In genomic region chr15:32716216-32716959, GRCh38 we compare ENCODE assay signal across 13 cellular contexts. TPM values are rescaled to one million over a fixed set of nuclear protein-coding genes. Genes with fewer than 3 reads are reported as not detected.
DNase-seq lines count a peak whose midpoint lies in the region; ATAC-seq, FAIRE-seq and TF ChIP-seq lines count a peak whose summit lies in the region.
"Had no signal": no experiment of that assay in that cellular context is flagged by ENCODE, and none has a peak within 500 bp of the region (broad histone marks: within the 10 kb centered on the region; RNA-seq: fewer than 3 reads in every experiment).

No MANE protein-coding gene starts in this region.

- H2AFZ ChIP-seq in HepG2 (ENCODE audit: low read length), result no peak overlapping the region

- H3K36me3 ChIP-seq in HepG2 (replicated peaks in 1 of 2; ENCODE audit: control insufficient read depth in 1 of 2, insufficient read depth in 2 of 2, low read length in 2 of 2), result no peaks in the 10 kb centered on the region
- no peaks in the 10 kb centered on the region for H3K36me3 ChIP-seq in right lobe of liver
- H3K36me3 ChIP-seq in transverse colon, result no peaks in the 10 kb centered on the region
- no peaks in the 10 kb centered on the region for H3K36me3 ChIP-seq in tibial nerve
- H3K36me3 ChIP-seq in adrenal gland (replicated peaks in 1 of 2), result no peaks in the 10 kb centered on the region
- no peaks in the 10 kb centered on the region for H3K36me3 ChIP-seq in BE2C

- H3K27me3 Mint-ChIP-seq in central memory CD8-positive, alpha-beta T cell, result peaks cover 89% of the 10 kb centered on the region

- H3K4me1 ChIP-seq in HepG2 (ENCODE audit: insufficient read depth, low read length) (peaks cover 21% of the 10 kb centered on the region), right lobe of liver (peaks cover 0 to 19% (median 4%) of the 10 kb centered on the region in 4 donors), transverse colon (peaks cover 0 to 26% (median 23%) of the 10 kb centered on the region in 4 donors), tibial nerve (peaks cover 0 to 27% (median 18%) of the 10 kb centered on the region in 4 donors), adrenal gland (replicated peaks in 1 of 2) (peaks cover 0 to 15% of the 10 kb centered on the region in 2 donors), BE2C (no peaks in the 10 kb centered on the region)

- TF ChIP-seq POLR2A in HepG2 (IDR thresholded peaks at IDR 0.05; ENCODE audit: insufficient read depth in 1 of 2, low read depth in 2 of 2, low read length in 2 of 2) (no peak), right lobe of liver (IDR thresholded peaks at IDR 0.05) (no peak), transverse colon (IDR thresholded peaks at IDR 0.05) (no peak), tibial nerve (IDR thresholded peaks at IDR 0.05) (no peak), adrenal gland (IDR thresholded peaks at IDR 0.05) (no peak)

- TF ChIP-seq RAD21 in HepG2 (CRISPR knock-in tag; IDR thresholded peaks at IDR 0.05), result no peak

- peak overlapping the region; percentile 25 for H3K4me3 Mint-ChIP-seq in central memory CD8-positive, alpha-beta T cell

- intact Hi-C loops in HepG2 (cut with micrococcal nuclease; ENCODE audit: unreplicated experiment) (loop anchor here (5.0 kb wide), 1 partner anchor 39 kb away; no protein-coding TSS in a partner anchor), right lobe of liver (cut with DNase I) (no loop called here), transverse colon (cut with DNase I; ENCODE audit: low total_unique reads) (no loop called here), adrenal gland (cut with DNase I) (no loop called here)

- CTCF ChIA-PET in HepG2 (lab: Yijun Ruan, JAX; ENCODE audit: low intra/inter-chr PET ratio, low total read pairs), result no interaction called here

- FAIRE-seq in HepG2 (lab: Jason Lieb, UNC), result no peak
- FAIRE-seq: G401.6, RCC 7860, small intestine had no signal

- no peak overlapping the region for H3K27ac ChIP-seq in HepG2 (ENCODE audit: extremely low read length, insufficient read depth, low read length)
- H3K27ac ChIP-seq in right lobe of liver, result no peak overlapping the region
- peak overlapping the region in 3 of 4 donors; percentile 42 to 72 (median 62) for H3K27ac ChIP-seq in transverse colon
- no peak overlapping the region for H3K27ac ChIP-seq in tibial nerve
- H3K27ac ChIP-seq in adrenal gland, result no peak overlapping the region

- H3K27me3 ChIP-seq in HepG2 (ENCODE audit: control insufficient read depth in 1 of 2, insufficient read depth in 2 of 2, low read length in 2 of 2), result peaks cover 12 to 57% of the 10 kb centered on the region in 2 experiments
- peaks cover 0 to 16% of the 10 kb centered on the region in 2 donors for H3K27me3 ChIP-seq in right lobe of liver
- H3K27me3 ChIP-seq in transverse colon, result peaks cover 78% of the 10 kb centered on the region
- peaks cover 0 to 73% of the 10 kb centered on the region in 2 donors for H3K27me3 ChIP-seq in tibial nerve
- H3K27me3 ChIP-seq in adrenal gland, result peaks cover 68% of the 10 kb centered on the region
- H3K27me3 ChIP-seq in BE2C, result peaks cover 77% of the 10 kb centered on the region

- in situ Hi-C loops in HepG2 (cut with HindIII; ENCODE audit: extremely low pct_ligation_motif_present, low pct_unique_long_range_greater_than_20kb) (loop anchor here (5.0 kb wide), 1 partner anchor 44 kb away; no protein-coding TSS in a partner anchor), transverse colon (cut with MboI; ENCODE audit: low pct_ligation_motif_present in 1 of 4, low pct_unique_long_range_greater_than_20kb in 1 of 4, low sequenced_read_pairs in 3 of 4) (no loop called here)

- no peak overlapping the region for H3K4me3 ChIP-seq in HepG2 (replicated peaks in 1 of 3; ENCODE audit: insufficient read depth in 1 of 3, low read depth in 2 of 3, low read length in 3 of 3)
- H3K4me3 ChIP-seq in right lobe of liver, result no peak overlapping the region
- H3K4me3 ChIP-seq in transverse colon, result no peak overlapping the region
- no peak overlapping the region for H3K4me3 ChIP-seq in tibial nerve
- H3K4me3 ChIP-seq in adrenal gland, result peak overlapping the region in 1 of 4 donors; percentile 23
- no peak overlapping the region for H3K4me3 ChIP-seq in BE2C (ENCODE audit: low read depth, low read length)

- H3K9ac ChIP-seq in HepG2 (ENCODE audit: insufficient read depth, low read depth, low read length), result no peak overlapping the region

- 27% methylated on average over 15 of the region's 15 CpGs for WGBS in HepG2 (ENCODE audit: low lambda C conversion rate)
- 37% methylated on average over 15 of the region's 15 CpGs for WGBS in right lobe of liver (ENCODE audit: insufficient coverage, low coverage, low lambda C conversion rate, missing lambda C conversion rate)
- 40 to 47% methylated on average over 15 of the region's 15 CpGs for WGBS in transverse colon (ENCODE audit: low coverage in 1 of 2), 2 donors
- 41 to 47% methylated on average over 15 of the region's 15 CpGs for WGBS in tibial nerve, 2 donors
- 20 to 26% (median 24%) methylated on average over 15 of the region's 15 CpGs for WGBS in adrenal gland, 4 donors

- no peak for ATAC-seq in HepG2
- no peak for ATAC-seq in right lobe of liver
- ATAC-seq in central memory CD8-positive, alpha-beta T cell (replicated peaks; ENCODE audit: extremely low read depth, poor library complexity, severe bottlenecking), result no peak

- H3K9me3 Mint-ChIP-seq in central memory CD8-positive, alpha-beta T cell, result no peaks in the 10 kb centered on the region

- H3K79me2 ChIP-seq in HepG2 (ENCODE audit: insufficient read depth, low read length), result no peaks in the 10 kb centered on the region

- H3K9me3 ChIP-seq in HepG2 (ENCODE audit: low read length) (no peaks in the 10 kb centered on the region), right lobe of liver (no peaks in the 10 kb centered on the region), transverse colon (no peaks in the 10 kb centered on the region), tibial nerve (no peaks in the 10 kb centered on the region), adrenal gland (replicated peaks in 1 of 3) (no peaks in the 10 kb centered on the region), BE2C (no peaks in the 10 kb centered on the region)

- POLR2A ChIA-PET in HepG2 (lab: Yijun Ruan, JAX), result no interaction called here

- TF ChIP-seq EP300 in HepG2 (IDR thresholded peaks at IDR 0.05; ENCODE audit: low read depth in 2 of 2, low read length in 2 of 2) (no peak), HepG2 (CRISPR knock-in tag; IDR thresholded peaks at IDR 0.05; ENCODE audit: borderline replicate concordance) (no peak), transverse colon (IDR thresholded peaks at IDR 0.05; ENCODE audit: low read depth) (no peak), tibial nerve (IDR thresholded peaks at IDR 0.05) (no peak)

- H3K27ac Mint-ChIP-seq in central memory CD8-positive, alpha-beta T cell (ENCODE audit: low read depth), result no peak overlapping the region

- no TSS peak for BruUV-seq in HepG2 (replicated peaks; lab: Mats Ljungman, UMichigan)

- H3K4me1 Mint-ChIP-seq in central memory CD8-positive, alpha-beta T cell, result peaks cover 12% of the 10 kb centered on the region

- H4K20me1 ChIP-seq in HepG2 (ENCODE audit: insufficient read depth, low read length), result no peaks in the 10 kb centered on the region

- DNase-seq in HepG2 (ENCODE audit: low spot score) (no peak), right lobe of liver (no peak), midbrain (lab: John Stamatoyannopoulos, UW) (peak; percentile 19), transverse colon (no peak), tibial nerve (ENCODE audit: low spot score in 2 of 2) (no peak), adrenal gland (no peak), BE2C (no peak)
- DNase-seq in central memory CD8-positive, alpha-beta T cell (ENCODE audit: low spot score in 2 of 2), result no peak
- DNase-seq: AML-193, small intestine had no signal

- H3K36me3 Mint-ChIP-seq in central memory CD8-positive, alpha-beta T cell (ENCODE audit: insufficient read depth), result peaks cover 2% of the 10 kb centered on the region

- no peak for TF ChIP-seq CTCF in HepG2 (CRISPR knock-in tag; IDR thresholded peaks at IDR 0.05)
- no peak for TF ChIP-seq CTCF in right lobe of liver (IDR thresholded peaks at IDR 0.05)
- TF ChIP-seq CTCF in transverse colon (IDR thresholded peaks at IDR 0.05), result no peak
- TF ChIP-seq CTCF in tibial nerve (IDR thresholded peaks at IDR 0.05), result no peak
- no peak for TF ChIP-seq CTCF in adrenal gland (IDR thresholded peaks at IDR 0.05)
- TF ChIP-seq CTCF in BE2C (IDR thresholded peaks at IDR 0.05; ENCODE audit: low read depth, low read length), result no peak

- H3K4me2 ChIP-seq in HepG2 (ENCODE audit: low read depth, low read length), result no peak overlapping the region

TF ChIP-seq in HepG2, 621 proteins besides CTCF, POLR2A, EP300 and RAD21 (continues in another document):
- no peak for TF ChIP-seq KLF15 (CRISPR knock-in tag; IDR thresholded peaks at IDR 0.05; ENCODE audit: borderline replicate concordance)

RNA-seq across cellular contexts. Expression of gene GREM1, which starts 1.4 kb away (rescaled TPM):
- total RNA-seq in HepG2 (2016; rRNA removed; fragmentation: Illumina TruSeq; extraction: Trizol) (0.02 and 0.11 TPM in 2 replicates), right lobe of liver (1 to 10 TPM in 2 of 6 experiments, under 1 TPM in 3, not detected in 1; 0.16 to 2.4 (median 0.37) TPM), transverse colon (10 to 100 TPM; 10.9 to 42.3 (median 17.8) TPM), tibial nerve (under 1 TPM in 1 of 4 donors, not detected in 3; 0.30 TPM), adrenal gland (under 1 TPM in 7 of 8 donors, not detected in 1; 0.14 to 0.90 (median 0.69) TPM)
- not detected in 2 replicates for total RNA-seq in HepG2 (2016; cell fraction: cytosol; rRNA removed; fragmentation: Illumina TruSeq; extraction: Trizol; ENCODE audit: low read depth)
- 0.04 and 0.06 TPM in 2 replicates for total RNA-seq in HepG2 (2016; cell fraction: insoluble cytoplasmic fraction; rRNA removed; fragmentation: Illumina TruSeq; extraction: Trizol)
- 0.03 and 0.06 TPM in 2 replicates for total RNA-seq in HepG2 (2016; cell fraction: membrane; rRNA removed; fragmentation: Illumina TruSeq; extraction: Trizol)
- not detected in 2 replicates for total RNA-seq in HepG2 (2016; cell fraction: nucleus; rRNA removed; fragmentation: Illumina TruSeq; extraction: Trizol)
- polyA plus RNA-seq in HepG2 (2011; rRNA removed) (0.08 and 0.13 TPM in 2 replicates), adrenal gland (1 to 10 TPM in 1 of 3 donors, under 1 TPM in 2; 0.08 to 1.0 (median 0.20) TPM)
- 0.01 and 0.04 TPM in 2 replicates for polyA plus RNA-seq in HepG2 (2011; cell fraction: cytosol; rRNA removed)
- polyA plus RNA-seq in HepG2 (2011; cell fraction: nucleus; rRNA removed), result 0.02 and 0.09 TPM in 2 replicates
- polyA plus RNA-seq in HepG2 (2012), result 0.01 and 0.08 TPM in 2 replicates
- polyA plus RNA-seq in HepG2 (2016; cell fraction: cytosol; fragmentation: Illumina TruSeq; extraction: Trizol; ENCODE audit: low read depth), result not detected in 2 replicates
- 0.12 TPM in 1 of 2 replicates, not detected in the other for polyA plus RNA-seq in HepG2 (2016; cell fraction: insoluble cytoplasmic fraction; fragmentation: Illumina TruSeq; extraction: Trizol; ENCODE audit: low read depth)
- 0.05 TPM in 1 of 2 replicates, not detected in the other for polyA plus RNA-seq in HepG2 (2016; cell fraction: membrane; fragmentation: Illumina TruSeq; extraction: Trizol; ENCODE audit: low read depth)
- polyA plus RNA-seq in HepG2 (2016; cell fraction: nucleus; fragmentation: Illumina TruSeq; extraction: Trizol; ENCODE audit: insufficient read depth, low read depth), result not detected in 2 replicates
- not detected in 2 replicates for polyA minus RNA-seq in HepG2 (2011; rRNA and poly(A)+ RNA removed; ENCODE audit: low replicate concordance)
- polyA minus RNA-seq in HepG2 (2011; cell fraction: cytosol; rRNA and poly(A)+ RNA removed), result not detected in 2 replicates
- polyA minus RNA-seq in HepG2 (2011; cell fraction: nucleus; rRNA and poly(A)+ RNA removed), result not detected in 2 replicates
- polyA plus RNA-seq in BE2C (2012; ENCODE audit: insufficient read depth, insufficient read length, low read depth), result 0.05 TPM
- total RNA-seq: MCF 10A had no signal

Comparison
In these comparisons a context has a peak if more than half of its experiments do, and no peak if none do; other contexts are left out.
1. H3K27ac ChIP-seq: peak in transverse colon (3 of 4); none in HepG2 (single experiment), right lobe of liver (0 of 3), tibial nerve (0 of 4) and adrenal gland (0 of 5).